In genomic region chr2:44087714-44088092, GRCh38 we compare ENCODE assay signal across 9 cellular contexts.
DNase-seq lines count a peak whose midpoint lies in the region; ATAC-seq, FAIRE-seq and TF ChIP-seq lines count a peak whose summit lies in the region.
"Had no signal": no experiment of that assay in that cellular context is flagged by ENCODE, and none has a peak within 500 bp of the region (broad histone marks: within the 10 kb centered on the region; RNA-seq: fewer than 3 reads in every experiment).

No MANE protein-coding gene starts in this region.

- TF ChIP-seq POLR2A in spleen (IDR thresholded peaks at IDR 0.05): no peak

- H3K9me3 ChIP-seq in kidney (ENCODE audit: control insufficient read depth in 1 of 2, low read length in 2 of 2) (no peaks in the 10 kb centered on the region), spleen (no peaks in the 10 kb centered on the region)

- peak overlapping the region; percentile 68 to 86 for H3K27ac ChIP-seq in kidney (ENCODE audit: low read depth in 2 of 2, low read length in 2 of 2)
- H3K27ac ChIP-seq in spleen: peak overlapping the region in 6 of 8 donors; percentile 48 to 78 (median 56)
- H3K27ac ChIP-seq: RWPE1 had no signal

- no peak for ATAC-seq in GM19455 (IDR thresholded peaks at IDR 0.05; ENCODE audit: unreplicated experiment)

- DNase-seq in HTR-8/SVneo (ENCODE audit: insufficient read length, low spot score): no peak
- DNase-seq in activated T-helper 1 cell treated with anti-CD3 and anti-CD28 coated beads, Interleukin-12 subunit alpha, Interleukin-12 subunit beta, Interleukin-2, Interleukin-4 antibody, amounts not matched to agents 30 ng/mL and 10 ng/mL and 1 ng/mL, durations not matched to agents 14 hours and 24 hours and 36 hours (ENCODE audit: low spot score): no peak
- DNase-seq in kidney: no peak
- DNase-seq in spleen: no peak
- DNase-seq in SIG-M5 treated with dmso at 0.1 percent for 504 hours (lab: John Stamatoyannopoulos, UW; ENCODE audit: unreplicated experiment): no peak
- DNase-seq in DMS79 (lab: John Stamatoyannopoulos, UW): no peak
- no peak for DNase-seq in pons (ENCODE audit: low spot score)

- H3K27me3 Mint-ChIP-seq in activated T-helper 1 cell treated with anti-CD3 and anti-CD28 coated beads, Interleukin-12 subunit alpha, Interleukin-12 subunit beta, Interleukin-2, Interleukin-4 antibody, amounts not matched to agents 30 ng/mL and 10 ng/mL and 1 ng/mL, durations not matched to agents 14 hours and 24 hours and 36 hours (ENCODE audit: insufficient read depth): no peaks in the 10 kb centered on the region

- H3K9me3 Mint-ChIP-seq in activated T-helper 1 cell treated with anti-CD3 and anti-CD28 coated beads, Interleukin-12 subunit alpha, Interleukin-12 subunit beta, Interleukin-2, Interleukin-4 antibody, amounts not matched to agents 30 ng/mL and 10 ng/mL and 1 ng/mL, durations not matched to agents 14 hours and 24 hours and 36 hours: no peaks in the 10 kb centered on the region

- peak overlapping the region; percentile 76 for H3K4me3 Mint-ChIP-seq in activated T-helper 1 cell treated with anti-CD3 and anti-CD28 coated beads, Interleukin-12 subunit alpha, Interleukin-12 subunit beta, Interleukin-2, Interleukin-4 antibody, amounts not matched to agents 30 ng/mL and 10 ng/mL and 1 ng/mL, durations not matched to agents 14 hours and 24 hours and 36 hours

- H3K36me3 ChIP-seq in kidney (ENCODE audit: control insufficient read depth in 1 of 2, insufficient read depth in 2 of 2, low read length in 2 of 2) (no peaks in the 10 kb centered on the region), spleen (no peaks in the 10 kb centered on the region)

- 50 to 70% (median 62%) methylated on average over 4 of the region's 4 CpGs for WGBS in spleen, 5 donors

- peaks cover 23% of the 10 kb centered on the region for H3K4me1 Mint-ChIP-seq in activated T-helper 1 cell treated with anti-CD3 and anti-CD28 coated beads, Interleukin-12 subunit alpha, Interleukin-12 subunit beta, Interleukin-2, Interleukin-4 antibody, amounts not matched to agents 30 ng/mL and 10 ng/mL and 1 ng/mL, durations not matched to agents 14 hours and 24 hours and 36 hours (ENCODE audit: low read depth)

- intact Hi-C loops in activated T-helper 1 cell treated with anti-CD3 and anti-CD28 coated beads, Interleukin-12 subunit alpha, Interleukin-12 subunit beta, Interleukin-2, Interleukin-4 antibody, amounts not matched to agents 30 ng/mL and 10 ng/mL and 1 ng/mL, durations not matched to agents 14 hours and 24 hours and 36 hours (cut with micrococcal nuclease): loop anchor here (1.0 to 2.0 kb wide), 10 partner anchors 33 to 869 kb away; partner anchors contain the start of genes CAMKMT, PPM1B and PREPL
- intact Hi-C loops in kidney (cut with DNase I) (no loop called here), spleen (cut with DNase I; ENCODE audit: low total_unique reads) (loop anchor here (5.0 kb wide), 2 partner anchors 255 to 390 kb away; no protein-coding TSS in a partner anchor)

- FAIRE-seq in HTR-8/SVneo (lab: Jason Lieb, UNC) (peak; percentile 46), kidney (lab: Jason Lieb, UNC) (no peak)

- H3K27ac Mint-ChIP-seq in activated T-helper 1 cell treated with anti-CD3 and anti-CD28 coated beads, Interleukin-12 subunit alpha, Interleukin-12 subunit beta, Interleukin-2, Interleukin-4 antibody, amounts not matched to agents 30 ng/mL and 10 ng/mL and 1 ng/mL, durations not matched to agents 14 hours and 24 hours and 36 hours: peak overlapping the region; percentile 81

- peak overlapping the region in 1 of 2 donors; percentile 29 for H3K9ac ChIP-seq in kidney (ENCODE audit: low read length in 2 of 2)

- TF ChIP-seq CTCF in kidney (IDR thresholded peaks at IDR 0.05; ENCODE audit: borderline replicate concordance, extremely low read depth, insufficient read depth) (no peak), spleen (IDR thresholded peaks at IDR 0.05 in 8 of 11, conservative IDR thresholded peaks at IDR 0.05 in 3 of 11) (no peak)

- peaks cover 7 to 14% of the 10 kb centered on the region in 2 donors for H3K4me1 ChIP-seq in kidney (ENCODE audit: control insufficient read depth in 1 of 2, insufficient read depth in 1 of 2, low read depth in 1 of 2, low read length in 2 of 2)
- H3K4me1 ChIP-seq in spleen: peaks cover 0 to 33% (median 15%) of the 10 kb centered on the region in 6 donors

- no peaks in the 10 kb centered on the region for H3K36me3 Mint-ChIP-seq in activated T-helper 1 cell treated with anti-CD3 and anti-CD28 coated beads, Interleukin-12 subunit alpha, Interleukin-12 subunit beta, Interleukin-2, Interleukin-4 antibody, amounts not matched to agents 30 ng/mL and 10 ng/mL and 1 ng/mL, durations not matched to agents 14 hours and 24 hours and 36 hours (ENCODE audit: low read depth)

- H3K27me3 ChIP-seq in spleen (replicated peaks in 1 of 7): no peaks in the 10 kb centered on the region

- peak overlapping the region; percentile 57 to 62 for H3K4me3 ChIP-seq in kidney (ENCODE audit: low read length in 2 of 2)
- peak overlapping the region in 5 of 8 donors; percentile 15 to 64 (median 29) for H3K4me3 ChIP-seq in spleen
